ENCODE assay signal across 32 cellular contexts in the genomic region with DNA sequence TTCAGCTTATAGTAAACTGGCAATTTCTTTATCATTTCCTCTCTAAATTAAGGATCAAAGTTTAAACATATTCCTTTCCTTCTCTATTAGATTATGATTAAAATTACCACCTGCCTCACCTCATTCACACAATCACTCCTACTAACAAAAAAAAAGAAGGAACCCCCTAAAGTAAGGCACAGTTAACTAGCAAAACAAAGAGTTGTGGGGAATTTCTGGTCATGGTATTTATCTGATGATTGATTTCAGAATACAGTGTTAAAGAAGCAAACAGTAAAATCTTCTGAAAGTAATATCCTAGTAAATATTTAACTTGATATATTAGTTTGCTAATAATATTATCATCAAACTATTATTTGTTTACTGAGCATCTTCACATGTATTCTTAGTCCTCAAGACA.
"Had no signal": no experiment of that assay in that cellular context is flagged by ENCODE, and none has a peak within 500 bp of the region (broad histone marks: within the 10 kb centered on the region; RNA-seq: fewer than 3 reads in every experiment).

No MANE protein-coding gene starts in this region.

- H3K4me1 ChIP-seq: body of pancreas had no signal

- H3K4me1 Mint-ChIP-seq: activated naive CD4-positive, alpha-beta T cell treated with anti-CD3 and anti-CD28 coated beads, Interleukin-2, amount 50 U/mL, for 24 hours; nephron progenitor cell had no signal

- H3K36me3 Mint-ChIP-seq: type B pancreatic cell had no signal

- H3K4me3 Mint-ChIP-seq: activated CD4-positive, alpha-beta memory T cell treated with anti-CD3 and anti-CD28 coated beads, Interleukin-2, amount 10 ng/mL, durations not matched to agents 7 days and 5 days; activated CD4-positive, alpha-beta T cell treated with anti-CD3 and anti-CD28 coated beads, Interleukin-2, amount 10 ng/mL, durations not matched to agents 7 days and 5 days; activated naive CD4-positive, alpha-beta T cell treated with anti-CD3 and anti-CD28 coated beads, Interleukin-2, amount 50 U/mL, for 24 hours; activated T-cell treated with anti-CD3 and anti-CD28 coated beads, Interleukin-2, amount 50 U/mL, for 24 hours; activated T-helper 17 cell treated with anti-CD3 and anti-CD28 coated beads, Interleukin-2, amount 50 U/mL, for 72 hours; naive B cell; nephron progenitor cell; stimulated activated naive CD8-positive, alpha-beta T cell treated with anti-CD3 and anti-CD28 coated beads, Interleukin-15, Interleukin-2, amounts not matched to agents 100 ng/mL and 50 ng/mL, for 24 hours; type B pancreatic cell; WTC11 had no signal

- DNase-seq: activated CD4-positive, alpha-beta memory T cell treated with anti-CD3 and anti-CD28 coated beads, Interleukin-2, amount 10 ng/mL, durations not matched to agents 7 days and 5 days; activated CD4-positive, alpha-beta T cell treated with anti-CD3 and anti-CD28 coated beads for 1 hour; activated CD4-positive, alpha-beta T cell treated with anti-CD3 and anti-CD28 coated beads, Interleukin-2, amount 10 ng/mL, durations not matched to agents 7 days and 5 days; activated CD8-positive, alpha-beta memory T cell treated with anti-CD3 and anti-CD28 coated beads, Interleukin-2, amount 50 U/mL, for 48 hours; activated gamma-delta T cell treated with Interleukin-2 at 50 U/mL for 16 hours; activated T-cell treated with anti-CD3 and anti-CD28 coated beads, Interleukin-2, amount 50 U/mL, for 24 hours; aorta; body of pancreas; dermis blood vessel endothelial cell; effector CD4-positive, alpha-beta T cell; islet precursor cell; left ventricle myocardium superior; naive B cell; nephron progenitor cell; ovary; retina; stimulated activated CD4-positive, alpha-beta T cell treated with anti-CD3 and anti-CD28 coated beads, Interleukin-12 subunit alpha, Interleukin-12 subunit beta, amount 100 ng/mL, for 4 hours; stimulated activated CD4-positive, alpha-beta T cell treated with anti-CD3 and anti-CD28 coated beads, Interleukin-4, amount 100 ng/mL, for 1 hour; substantia nigra; T-helper 2 cell; uterus had no signal

- H3K9me3 Mint-ChIP-seq: activated naive CD4-positive, alpha-beta T cell treated with anti-CD3 and anti-CD28 coated beads, Interleukin-2, amount 50 U/mL, for 24 hours; activated T-helper 17 cell treated with anti-CD3 and anti-CD28 coated beads, Interleukin-2, amount 50 U/mL, for 72 hours; type B pancreatic cell had no signal

- H3K27me3 ChIP-seq: body of pancreas, gastroesophageal sphincter, hepatocyte, neutrophil, ovary, uterus had no signal

- H3K9me3 ChIP-seq: body of pancreas, gastroesophageal sphincter, neutrophil, ovary, uterus had no signal

- H3K4me2 ChIP-seq: hepatocyte had no signal

- H3K27me3 Mint-ChIP-seq: activated CD4-positive, alpha-beta memory T cell treated with anti-CD3 and anti-CD28 coated beads, Interleukin-2, amount 10 ng/mL, durations not matched to agents 7 days and 5 days; activated CD4-positive, alpha-beta T cell treated with anti-CD3 and anti-CD28 coated beads, Interleukin-2, amount 10 ng/mL, durations not matched to agents 7 days and 5 days; activated naive CD4-positive, alpha-beta T cell treated with anti-CD3 and anti-CD28 coated beads, Interleukin-2, amount 50 U/mL, for 24 hours; activated T-cell treated with anti-CD3 and anti-CD28 coated beads, Interleukin-2, amount 50 U/mL, for 24 hours; activated T-helper 17 cell treated with anti-CD3 and anti-CD28 coated beads, Interleukin-2, amount 50 U/mL, for 72 hours; naive B cell; progenitor cell of endocrine pancreas; stimulated activated naive CD8-positive, alpha-beta T cell treated with anti-CD3 and anti-CD28 coated beads, Interleukin-15, Interleukin-2, amounts not matched to agents 100 ng/mL and 50 ng/mL, for 24 hours; type B pancreatic cell had no signal

- ATAC-seq: activated T-helper 17 cell treated with anti-CD3 and anti-CD28 coated beads, Interleukin-2, amount 50 U/mL, for 72 hours; body of pancreas; gastroesophageal sphincter; left ventricle myocardium superior; sciatic nerve; WTC11 had no signal

- H3K27ac ChIP-seq: gastroesophageal sphincter, hepatocyte, ovary, skin epidermis, uterus had no signal

- H2AFZ ChIP-seq: hepatocyte had no signal

- H3K27ac Mint-ChIP-seq: activated CD4-positive, alpha-beta memory T cell treated with anti-CD3 and anti-CD28 coated beads, Interleukin-2, amount 10 ng/mL, durations not matched to agents 7 days and 5 days; activated CD4-positive, alpha-beta T cell treated with anti-CD3 and anti-CD28 coated beads, Interleukin-2, amount 10 ng/mL, durations not matched to agents 7 days and 5 days; activated naive CD4-positive, alpha-beta T cell treated with anti-CD3 and anti-CD28 coated beads, Interleukin-2, amount 50 U/mL, for 24 hours; activated T-cell treated with anti-CD3 and anti-CD28 coated beads, Interleukin-2, amount 50 U/mL, for 24 hours; activated T-helper 17 cell treated with anti-CD3 and anti-CD28 coated beads, Interleukin-2, amount 50 U/mL, for 72 hours; naive B cell; nephron progenitor cell; progenitor cell of endocrine pancreas; stimulated activated naive CD8-positive, alpha-beta T cell treated with anti-CD3 and anti-CD28 coated beads, Interleukin-15, Interleukin-2, amounts not matched to agents 100 ng/mL and 50 ng/mL, for 24 hours; type B pancreatic cell; WTC11 had no signal

- H3K36me3 ChIP-seq: neutrophil, ovary, uterus had no signal

- H3K4me3 ChIP-seq: body of pancreas, gastroesophageal sphincter, hepatocyte, ovary, skin epidermis, uterus had no signal
